1 cellular context compared by ENCODE assay signal in the genomic region with DNA sequence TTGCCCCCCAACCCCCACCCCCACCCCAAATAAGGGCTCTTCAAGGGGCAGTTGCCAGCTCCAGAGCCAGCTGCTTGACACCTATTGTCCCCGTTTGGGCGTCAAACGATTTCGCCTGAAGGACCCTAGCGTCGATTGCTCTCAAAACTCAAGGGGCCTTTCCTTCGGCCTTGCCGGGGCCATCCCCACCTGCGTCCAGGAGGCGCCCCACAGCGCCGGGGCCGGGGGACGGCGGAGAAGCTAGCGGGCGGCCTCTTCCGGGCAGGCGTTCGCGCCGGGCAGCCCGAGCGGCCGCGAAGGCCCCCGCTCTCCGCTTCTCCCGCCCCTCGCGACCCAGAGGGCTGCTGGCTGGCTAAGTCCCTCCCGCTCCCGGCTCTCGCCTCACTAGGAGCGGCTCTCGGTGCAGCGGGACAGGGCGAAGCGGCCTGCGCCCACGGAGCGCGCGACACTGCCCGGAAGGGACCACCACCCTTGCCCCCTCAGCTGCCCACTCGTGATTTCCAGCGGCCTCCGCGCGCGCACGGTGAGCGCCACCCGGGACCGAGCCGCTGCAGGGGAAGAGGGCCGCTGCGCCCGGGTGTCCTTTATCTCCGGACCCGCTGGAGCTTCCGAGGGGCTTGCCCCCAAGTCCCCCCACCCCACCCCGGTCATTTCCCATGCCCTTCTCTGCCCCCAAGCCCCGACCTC.
TF ChIP-seq lines count a peak whose summit lies in the region.

A gene with protein sequence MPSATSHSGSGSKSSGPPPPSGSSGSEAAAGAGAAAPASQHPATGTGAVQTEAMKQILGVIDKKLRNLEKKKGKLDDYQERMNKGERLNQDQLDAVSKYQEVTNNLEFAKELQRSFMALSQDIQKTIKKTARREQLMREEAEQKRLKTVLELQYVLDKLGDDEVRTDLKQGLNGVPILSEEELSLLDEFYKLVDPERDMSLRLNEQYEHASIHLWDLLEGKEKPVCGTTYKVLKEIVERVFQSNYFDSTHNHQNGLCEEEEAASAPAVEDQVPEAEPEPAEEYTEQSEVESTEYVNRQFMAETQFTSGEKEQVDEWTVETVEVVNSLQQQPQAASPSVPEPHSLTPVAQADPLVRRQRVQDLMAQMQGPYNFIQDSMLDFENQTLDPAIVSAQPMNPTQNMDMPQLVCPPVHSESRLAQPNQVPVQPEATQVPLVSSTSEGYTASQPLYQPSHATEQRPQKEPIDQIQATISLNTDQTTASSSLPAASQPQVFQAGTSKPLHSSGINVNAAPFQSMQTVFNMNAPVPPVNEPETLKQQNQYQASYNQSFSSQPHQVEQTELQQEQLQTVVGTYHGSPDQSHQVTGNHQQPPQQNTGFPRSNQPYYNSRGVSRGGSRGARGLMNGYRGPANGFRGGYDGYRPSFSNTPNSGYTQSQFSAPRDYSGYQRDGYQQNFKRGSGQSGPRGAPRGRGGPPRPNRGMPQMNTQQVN (plus strand): TSS at position 383 of the 687 bp plus-strand sequence. CDS start 690 bp downstream, outside the sequence.

TF ChIP-seq in K562, 482 proteins besides CTCF, POLR2A, EP300 and RAD21 (continued from another document):
- TF ChIP-seq, protein P1, sequence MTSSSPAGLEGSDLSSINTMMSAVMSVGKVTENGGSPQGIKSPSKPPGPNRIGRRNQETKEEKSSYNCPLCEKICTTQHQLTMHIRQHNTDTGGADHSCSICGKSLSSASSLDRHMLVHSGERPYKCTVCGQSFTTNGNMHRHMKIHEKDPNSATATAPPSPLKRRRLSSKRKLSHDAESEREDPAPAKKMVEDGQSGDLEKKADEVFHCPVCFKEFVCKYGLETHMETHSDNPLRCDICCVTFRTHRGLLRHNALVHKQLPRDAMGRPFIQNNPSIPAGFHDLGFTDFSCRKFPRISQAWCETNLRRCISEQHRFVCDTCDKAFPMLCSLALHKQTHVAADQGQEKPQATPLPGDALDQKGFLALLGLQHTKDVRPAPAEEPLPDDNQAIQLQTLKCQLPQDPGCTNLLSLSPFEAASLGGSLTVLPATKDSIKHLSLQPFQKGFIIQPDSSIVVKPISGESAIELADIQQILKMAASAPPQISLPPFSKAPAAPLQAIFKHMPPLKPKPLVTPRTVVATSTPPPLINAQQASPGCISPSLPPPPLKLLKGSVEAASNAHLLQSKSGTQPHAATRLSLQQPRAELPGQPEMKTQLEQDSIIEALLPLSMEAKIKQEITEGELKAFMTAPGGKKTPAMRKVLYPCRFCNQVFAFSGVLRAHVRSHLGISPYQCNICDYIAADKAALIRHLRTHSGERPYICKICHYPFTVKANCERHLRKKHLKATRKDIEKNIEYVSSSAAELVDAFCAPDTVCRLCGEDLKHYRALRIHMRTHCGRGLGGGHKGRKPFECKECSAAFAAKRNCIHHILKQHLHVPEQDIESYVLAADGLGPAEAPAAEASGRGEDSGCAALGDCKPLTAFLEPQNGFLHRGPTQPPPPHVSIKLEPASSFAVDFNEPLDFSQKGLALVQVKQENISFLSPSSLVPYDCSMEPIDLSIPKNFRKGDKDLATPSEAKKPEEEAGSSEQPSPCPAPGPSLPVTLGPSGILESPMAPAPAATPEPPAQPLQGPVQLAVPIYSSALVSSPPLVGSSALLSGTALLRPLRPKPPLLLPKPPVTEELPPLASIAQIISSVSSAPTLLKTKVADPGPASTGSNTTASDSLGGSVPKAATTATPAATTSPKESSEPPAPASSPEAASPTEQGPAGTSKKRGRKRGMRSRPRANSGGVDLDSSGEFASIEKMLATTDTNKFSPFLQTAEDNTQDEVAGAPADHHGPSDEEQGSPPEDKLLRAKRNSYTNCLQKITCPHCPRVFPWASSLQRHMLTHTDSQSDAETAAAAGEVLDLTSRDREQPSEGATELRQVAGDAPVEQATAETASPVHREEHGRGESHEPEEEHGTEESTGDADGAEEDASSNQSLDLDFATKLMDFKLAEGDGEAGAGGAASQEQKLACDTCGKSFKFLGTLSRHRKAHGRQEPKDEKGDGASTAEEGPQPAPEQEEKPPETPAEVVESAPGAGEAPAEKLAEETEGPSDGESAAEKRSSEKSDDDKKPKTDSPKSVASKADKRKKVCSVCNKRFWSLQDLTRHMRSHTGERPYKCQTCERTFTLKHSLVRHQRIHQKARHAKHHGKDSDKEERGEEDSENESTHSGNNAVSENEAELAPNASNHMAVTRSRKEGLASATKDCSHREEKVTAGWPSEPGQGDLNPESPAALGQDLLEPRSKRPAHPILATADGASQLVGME (CRISPR knock-in tag; IDR thresholded peaks at IDR 0.05): 0 out of 2 replicates have a peak, but pooled peaks have one; percentile 16
- TF ChIP-seq, protein P2, sequence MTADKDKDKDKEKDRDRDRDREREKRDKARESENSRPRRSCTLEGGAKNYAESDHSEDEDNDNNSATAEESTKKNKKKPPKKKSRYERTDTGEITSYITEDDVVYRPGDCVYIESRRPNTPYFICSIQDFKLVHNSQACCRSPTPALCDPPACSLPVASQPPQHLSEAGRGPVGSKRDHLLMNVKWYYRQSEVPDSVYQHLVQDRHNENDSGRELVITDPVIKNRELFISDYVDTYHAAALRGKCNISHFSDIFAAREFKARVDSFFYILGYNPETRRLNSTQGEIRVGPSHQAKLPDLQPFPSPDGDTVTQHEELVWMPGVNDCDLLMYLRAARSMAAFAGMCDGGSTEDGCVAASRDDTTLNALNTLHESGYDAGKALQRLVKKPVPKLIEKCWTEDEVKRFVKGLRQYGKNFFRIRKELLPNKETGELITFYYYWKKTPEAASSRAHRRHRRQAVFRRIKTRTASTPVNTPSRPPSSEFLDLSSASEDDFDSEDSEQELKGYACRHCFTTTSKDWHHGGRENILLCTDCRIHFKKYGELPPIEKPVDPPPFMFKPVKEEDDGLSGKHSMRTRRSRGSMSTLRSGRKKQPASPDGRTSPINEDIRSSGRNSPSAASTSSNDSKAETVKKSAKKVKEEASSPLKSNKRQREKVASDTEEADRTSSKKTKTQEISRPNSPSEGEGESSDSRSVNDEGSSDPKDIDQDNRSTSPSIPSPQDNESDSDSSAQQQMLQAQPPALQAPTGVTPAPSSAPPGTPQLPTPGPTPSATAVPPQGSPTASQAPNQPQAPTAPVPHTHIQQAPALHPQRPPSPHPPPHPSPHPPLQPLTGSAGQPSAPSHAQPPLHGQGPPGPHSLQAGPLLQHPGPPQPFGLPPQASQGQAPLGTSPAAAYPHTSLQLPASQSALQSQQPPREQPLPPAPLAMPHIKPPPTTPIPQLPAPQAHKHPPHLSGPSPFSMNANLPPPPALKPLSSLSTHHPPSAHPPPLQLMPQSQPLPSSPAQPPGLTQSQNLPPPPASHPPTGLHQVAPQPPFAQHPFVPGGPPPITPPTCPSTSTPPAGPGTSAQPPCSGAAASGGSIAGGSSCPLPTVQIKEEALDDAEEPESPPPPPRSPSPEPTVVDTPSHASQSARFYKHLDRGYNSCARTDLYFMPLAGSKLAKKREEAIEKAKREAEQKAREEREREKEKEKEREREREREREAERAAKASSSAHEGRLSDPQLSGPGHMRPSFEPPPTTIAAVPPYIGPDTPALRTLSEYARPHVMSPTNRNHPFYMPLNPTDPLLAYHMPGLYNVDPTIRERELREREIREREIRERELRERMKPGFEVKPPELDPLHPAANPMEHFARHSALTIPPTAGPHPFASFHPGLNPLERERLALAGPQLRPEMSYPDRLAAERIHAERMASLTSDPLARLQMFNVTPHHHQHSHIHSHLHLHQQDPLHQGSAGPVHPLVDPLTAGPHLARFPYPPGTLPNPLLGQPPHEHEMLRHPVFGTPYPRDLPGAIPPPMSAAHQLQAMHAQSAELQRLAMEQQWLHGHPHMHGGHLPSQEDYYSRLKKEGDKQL (CRISPR knock-in tag; IDR thresholded peaks at IDR 0.05; ENCODE audit: borderline replicate concordance): no peak
- TF ChIP-seq CHD2 (IDR thresholded peaks at IDR 0.05; ENCODE audit: low read depth, low read length): no peak
- no peak for TF ChIP-seq ZFP30 (CRISPR knock-in tag; IDR thresholded peaks at IDR 0.05; ENCODE audit: borderline replicate concordance)
